Comparison of ENCODE assay signal across 33 cellular contexts in genomic region chr5:135020111-135020895, GRCh38. TPM values are rescaled to one million over a fixed set of nuclear protein-coding genes. Genes with fewer than 3 reads are reported as not detected.
A peak's percentile ranks its signal among the peaks of the same experiment; 100 is the strongest.
DNase-seq lines count a peak whose midpoint lies in the region; ATAC-seq and TF ChIP-seq lines count a peak whose summit lies in the region.
"Had no signal": no experiment of that assay in that cellular context is flagged by ENCODE, and none has a peak within 500 bp of the region (broad histone marks: within the 10 kb centered on the region; RNA-seq: fewer than 3 reads in every experiment).

No MANE protein-coding gene starts in this region.

- no peaks in the 10 kb centered on the region for H3K4me1 ChIP-seq in lower lobe of right lung
- H3K4me1 ChIP-seq in tibial artery: peaks cover 0 to 33% (median 7%) of the 10 kb centered on the region in 4 donors
- H3K4me1 ChIP-seq: BLaER1, colonic mucosa, heart right ventricle, tibial nerve had no signal

- intact Hi-C loops in lower lobe of right lung (cut with DNase I) (no loop called here), tibial artery (cut with DNase I; ENCODE audit: low total_unique reads) (no loop called here)

- DNase-seq in activated naive CD4-positive, alpha-beta T cell treated with anti-CD3 and anti-CD28 coated beads, Interleukin-2, amount 50 U/mL, for 16 hours: peak; percentile 1
- DNase-seq in activated naive CD4-positive, alpha-beta T cell treated with Interleukin-2 at 50 U/mL for 16 hours: no peak
- peak; percentile 7 for DNase-seq in WERI-Rb-1
- DNase-seq in lower lobe of right lung: peak; percentile 14
- peak; percentile 12 to 58 for DNase-seq in tibial artery
- DNase-seq in NCI-H187 (lab: John Stamatoyannopoulos, UW): no peak
- no peak for DNase-seq in superior temporal gyrus (ENCODE audit: extremely low spot score)
- DNase-seq: ACHN; activated CD4-positive, alpha-beta T cell treated with anti-CD3 and anti-CD28 coated beads for 48 hours; activated naive CD4-positive, alpha-beta T cell treated with anti-CD3 and anti-CD28 coated beads for 36 hours; colonic mucosa; COR-L47; DMS79; effector CD8-positive, alpha-beta T cell; GF-D8; heart right ventricle; KBM-7; MM.1S; NCI-H1417; NCI-H2081 treated with DMSO at 0.1 percent for 48 hours; NCI-H345; NCI-H774; nucleus accumbens had no signal

- H3K27ac ChIP-seq in WERI-Rb-1 (no peak overlapping the region), lower lobe of right lung (no peak overlapping the region), tibial artery (peak overlapping the region in 1 of 2 donors; percentile 61)
- H3K27ac ChIP-seq: BLaER1, colonic mucosa, epithelial cell of prostate, heart right ventricle, skin epidermis, tibial nerve had no signal

- H3K27me3 ChIP-seq in WERI-Rb-1 (ENCODE audit: insufficient read depth, low read depth, severe bottlenecking) (no peaks in the 10 kb centered on the region), lower lobe of right lung (ENCODE audit: low read depth) (peaks cover 4% of the 10 kb centered on the region), tibial artery (no peaks in the 10 kb centered on the region)
- H3K27me3 ChIP-seq: BLaER1, colonic mucosa, tibial nerve had no signal

- TF ChIP-seq CTCF in WERI-Rb-1 (IDR thresholded peaks at IDR 0.05; ENCODE audit: low read depth, low read length) (no peak), lower lobe of right lung (IDR thresholded peaks at IDR 0.05) (no peak), tibial artery (IDR thresholded peaks at IDR 0.05) (no peak)

- H3K36me3 ChIP-seq in WERI-Rb-1 (no peaks in the 10 kb centered on the region), lower lobe of right lung (no peaks in the 10 kb centered on the region), tibial artery (no peaks in the 10 kb centered on the region)
- H3K36me3 ChIP-seq: BLaER1, colonic mucosa, HAP-1, heart right ventricle, tibial nerve had no signal

- H3K4me3 ChIP-seq in WERI-Rb-1 (ENCODE audit: low read depth, low read length) (no peak overlapping the region), lower lobe of right lung (no peak overlapping the region), tibial artery (no peak overlapping the region)
- H3K4me3 ChIP-seq: BLaER1, colonic mucosa, HAP-1, heart right ventricle, skin epidermis, tibial nerve had no signal

- ATAC-seq in lower lobe of right lung (no peak), GM21528 (IDR thresholded peaks at IDR 0.05; ENCODE audit: low FRiP score, unreplicated experiment) (no peak)
- ATAC-seq: activated T-cell treated with anti-CD3 and anti-CD28 coated beads, Interleukin-2, amount 50 U/mL, for 4 hours; heart right ventricle had no signal

- H3K9me3 ChIP-seq in WERI-Rb-1 (ENCODE audit: severe bottlenecking): no peaks in the 10 kb centered on the region
- H3K9me3 ChIP-seq in lower lobe of right lung: no peaks in the 10 kb centered on the region
- H3K9me3 ChIP-seq in tibial artery: no peaks in the 10 kb centered on the region
- H3K9me3 ChIP-seq: BLaER1, colonic mucosa, HAP-1, heart right ventricle, tibial nerve had no signal

RNA-seq across cellular contexts. Expression of gene PITX1, which starts 13.7 kb away (rescaled TPM):
- total RNA-seq in lower lobe of right lung: 0.47 TPM
- total RNA-seq: RPMI7951 had no signal

RNA-seq across cellular contexts. Expression of gene CATSPER3, which starts 52.6 kb away (rescaled TPM):
- 0.68 TPM for total RNA-seq in lower lobe of right lung
- total RNA-seq: pulmonary artery endothelial cell, RPMI7951, SK-MEL-5 had no signal

Comparison
In these comparisons a context has a peak if more than half of its experiments do, and no peak if none do; other contexts are left out.
1. DNase-seq: peak in activated naive CD4-positive, alpha-beta T cell treated with anti-CD3 and anti-CD28 coated beads, Interleukin-2, amount 50 U/mL, for 16 hours (single experiment), WERI-Rb-1 (single experiment), lower lobe of right lung (single experiment) and tibial artery (2 of 2); none in activated naive CD4-positive, alpha-beta T cell treated with Interleukin-2 at 50 U/mL for 16 hours (single experiment), NCI-H187 (0 of 2) and superior temporal gyrus (single experiment).